In genomic region chr22:27755521-27756211, GRCh38 we compare ENCODE assay signal across 23 cellular contexts. TPM values are rescaled to one million over a fixed set of nuclear protein-coding genes. Genes with fewer than 3 reads are reported as not detected.
DNase-seq lines count a peak whose midpoint lies in the region; ATAC-seq and TF ChIP-seq lines count a peak whose summit lies in the region.
"Had no signal": no experiment of that assay in that cellular context is flagged by ENCODE, and none has a peak within 500 bp of the region (broad histone marks: within the 10 kb centered on the region; RNA-seq: fewer than 3 reads in every experiment).

No MANE protein-coding gene starts in this region.

- TF ChIP-seq POLR2A in gastroesophageal sphincter (IDR thresholded peaks at IDR 0.05): no peak

- no peaks in the 10 kb centered on the region for H3K9me3 ChIP-seq in HEK293 (ENCODE audit: control insufficient read depth, insufficient read depth, low read depth, low read length)
- H3K9me3 ChIP-seq in ascending aorta: no peaks in the 10 kb centered on the region
- H3K9me3 ChIP-seq in gastroesophageal sphincter: no peaks in the 10 kb centered on the region
- H3K9me3 ChIP-seq in psoas muscle: no peaks in the 10 kb centered on the region
- H3K9me3 ChIP-seq: adrenal gland, BLaER1, SJSA1 had no signal

- ATAC-seq in gastroesophageal sphincter (no peak), psoas muscle (no peak)
- ATAC-seq: activated CD4-positive, alpha-beta T cell treated with anti-CD3 and anti-CD28 coated beads for 36 hours; activated T-helper 17 cell treated with anti-CD3 and anti-CD28 coated beads, Interleukin-2, amount 50 U/mL, for 72 hours had no signal

- H3K4me1 ChIP-seq in HEK293 (ENCODE audit: control insufficient read depth, insufficient read depth, low read length) (peaks cover 7% of the 10 kb centered on the region; the same call in 1 of the 2 replicates), ascending aorta (peaks cover 8 to 51% of the 10 kb centered on the region in 2 donors), gastroesophageal sphincter (peaks cover 0 to 69% (median 21%) of the 10 kb centered on the region in 3 donors), psoas muscle (peaks cover 18% of the 10 kb centered on the region)
- H3K4me1 ChIP-seq: adrenal gland had no signal

- H3K4me3 ChIP-seq in HEK293 (ENCODE audit: low read depth, low read length) (no peak overlapping the region), ascending aorta (no peak overlapping the region), gastroesophageal sphincter (no peak overlapping the region), psoas muscle (no peak overlapping the region)
- H3K4me3 ChIP-seq: adrenal gland, BLaER1, SJSA1 had no signal

- POLR2A ChIA-PET in HEK293 (lab: Yijun Ruan, JAX): no interaction called here

- in situ Hi-C loops in ACHN (cut with HindIII; ENCODE audit: low pct_ligation_motif_present, low pct_unique_long_range_greater_than_20kb, low sequenced_read_pairs): no loop called here

- H3K27me3 ChIP-seq in ascending aorta (no peaks in the 10 kb centered on the region), gastroesophageal sphincter (no peaks in the 10 kb centered on the region), psoas muscle (ENCODE audit: insufficient read depth in 3 of 3, low read length in 2 of 3) (no peaks in the 10 kb centered on the region)
- H3K27me3 ChIP-seq: adrenal gland, BLaER1, brain microvascular endothelial cell, SJSA1 had no signal

- WGBS in gastroesophageal sphincter (ENCODE audit: low coverage in 1 of 2), 2 donors: 43 to 68% methylated on average over 7 to 9 of the region's 19 CpGs
- WGBS in psoas muscle, 3 donors: 49 to 64% (median 51%) methylated on average over 19 of the region's 19 CpGs

- TF ChIP-seq CTCF in HEK293 (tag by site-specific recombination; IDR thresholded peaks at IDR 0.05): no peak
- TF ChIP-seq CTCF in ascending aorta (IDR thresholded peaks at IDR 0.05): no peak
- no peak for TF ChIP-seq CTCF in gastroesophageal sphincter (IDR thresholded peaks at IDR 0.05)
- TF ChIP-seq CTCF in psoas muscle (IDR thresholded peaks at IDR 0.05): no peak

- TF ChIP-seq EP300 in gastroesophageal sphincter (IDR thresholded peaks at IDR 0.05): no peak

- intact Hi-C loops in ascending aorta (cut with DNase I) (no loop called here), psoas muscle (cut with DNase I) (no loop called here)

- H3K36me3 ChIP-seq in HEK293 (ENCODE audit: control insufficient read depth in 2 of 2, insufficient read depth in 1 of 2, low read length in 2 of 2) (no peaks in the 10 kb centered on the region), ascending aorta (no peaks in the 10 kb centered on the region), gastroesophageal sphincter (no peaks in the 10 kb centered on the region), psoas muscle (ENCODE audit: insufficient read depth in 1 of 2, low read depth in 1 of 2) (peaks cover 0 to 5% of the 10 kb centered on the region in 2 donors)
- H3K36me3 ChIP-seq: adrenal gland, BLaER1, brain microvascular endothelial cell, SJSA1 had no signal

- DNase-seq in ascending aorta (ENCODE audit: low spot score in 2 of 2): no peak
- no peak for DNase-seq in psoas muscle
- DNase-seq in NCI-H2196 (lab: John Stamatoyannopoulos, UW; ENCODE audit: unreplicated experiment): no peak
- DNase-seq in ACHN: no peak
- no peak for DNase-seq in activated CD4-positive, alpha-beta T cell treated with anti-CD3 and anti-CD28 coated beads, Interleukin-2, amount 50 U/mL, for 48 hours
- DNase-seq: activated CD4-positive, alpha-beta T cell treated with anti-CD3 and anti-CD28 coated beads for 36 hours; activated naive CD4-positive, alpha-beta T cell treated with anti-CD3 and anti-CD28 coated beads, Interleukin-2, amount 10 ng/mL, durations not matched to agents 7 days and 5 days; adrenal gland; brain microvascular endothelial cell; HFFc6; hippocampal formation; KG1; NCI-H1092 treated with DMSO at 0.1 percent for 48 hours; NCI-H187; NCI-H2171 treated with DMSO at 0.1 percent for 48 hours; stimulated activated CD4-positive, alpha-beta T cell treated with anti-CD3 and anti-CD28 coated beads, Interleukin-4, amount 100 ng/mL, for 24 hours; T-helper 9 cell; trophoblast cell had no signal

- peak overlapping the region; percentile 28; the same call in 1 of the 2 replicates for H3K27ac ChIP-seq in HEK293 (ENCODE audit: extremely low read depth, low read depth, low read length)
- peak overlapping the region; percentile 86 to 88 for H3K27ac ChIP-seq in ascending aorta
- peak overlapping the region in 3 of 4 donors; percentile 79 to 86 (median 81) for H3K27ac ChIP-seq in gastroesophageal sphincter
- H3K27ac ChIP-seq in psoas muscle: peak overlapping the region; percentile 16
- H3K27ac ChIP-seq: BLaER1, brain microvascular endothelial cell, SJSA1 had no signal

- CTCF ChIA-PET in HEK293 (lab: Yijun Ruan, JAX): no interaction called here

TF ChIP-seq in HEK293, 187 proteins besides CTCF, POLR2A, EP300 and RAD21 (continues in another document):
- TF ChIP-seq ZNF707 (tag by site-specific recombination; IDR thresholded peaks at IDR 0.05) (no peak), ZNF335 (tag by site-specific recombination; conservative IDR thresholded peaks at IDR 0.05) (no peak), ZNF391 (tag by site-specific recombination; IDR thresholded peaks at IDR 0.05; ENCODE audit: borderline replicate concordance, low read depth) (no peak), ZIC2 (tag by site-specific recombination; IDR thresholded peaks at IDR 0.05) (0 out of 2 replicates have a peak, but pooled peaks have one; percentile 7), ZBTB17 (tag by site-specific recombination; IDR thresholded peaks at IDR 0.05) (0 out of 2 replicates have a peak, but pooled peaks have one; percentile 21), OSR2 (tag by site-specific recombination; IDR thresholded peaks at IDR 0.05) (peak; percentile 66), KLF1 (tag by site-specific recombination; IDR thresholded peaks at IDR 0.05) (no peak), ZNF571 (tag by site-specific recombination; IDR thresholded peaks at IDR 0.05) (no peak), ZNF302 (tag by site-specific recombination; IDR thresholded peaks at IDR 0.05; ENCODE audit: low read depth) (no peak), ZNF140 (tag by site-specific recombination; IDR thresholded peaks at IDR 0.05) (no peak), IKZF3 (tag by site-specific recombination; IDR thresholded peaks at IDR 0.05) (peak; percentile 49; the same call in 1 of the 2 replicates), MYNN (tag by site-specific recombination; IDR thresholded peaks at IDR 0.05; ENCODE audit: borderline replicate concordance) (no peak), ZNF600 (tag by site-specific recombination; IDR thresholded peaks at IDR 0.05) (no peak), SCRT2 (tag by site-specific recombination; IDR thresholded peaks at IDR 0.05) (no peak), ZNF777 (tag by site-specific recombination; IDR thresholded peaks at IDR 0.05; ENCODE audit: borderline replicate concordance) (no peak), KLF10 (tag by site-specific recombination; IDR thresholded peaks at IDR 0.05) (no peak), ZNF513 (tag by site-specific recombination; IDR thresholded peaks at IDR 0.05) (no peak), ZXDB (tag by site-specific recombination; IDR thresholded peaks at IDR 0.05) (no peak), MZF1 (tag by site-specific recombination; IDR thresholded peaks at IDR 0.05; ENCODE audit: borderline replicate concordance) (no peak), ZBTB8A (tag by site-specific recombination; IDR thresholded peaks at IDR 0.05) (peak; percentile 67), ZNF37A (tag by site-specific recombination; IDR thresholded peaks at IDR 0.05) (no peak), ZBTB6 (tag by site-specific recombination; IDR thresholded peaks at IDR 0.05) (no peak), ZNF398 (tag by site-specific recombination; IDR thresholded peaks at IDR 0.05) (no peak), ZNF596 (tag by site-specific recombination; IDR thresholded peaks at IDR 0.05) (no peak)

RNA-seq across cellular contexts. Expression of gene MN1, which starts 45.9 kb away (rescaled TPM):
- 23.0 TPM for total RNA-seq in ascending aorta
- 10 to 100 TPM; 13.4 to 52.8 (median 28.5) TPM for total RNA-seq in gastroesophageal sphincter
- total RNA-seq in psoas muscle: 10 to 100 TPM in 3 of 4 donors, 1 to 10 TPM in 1; 7.3 to 39.3 (median 21.3) TPM
- polyA plus RNA-seq in psoas muscle: 10 to 100 TPM in 2 of 3 donors, 1 to 10 TPM in 1; 4.3 to 17.6 (median 14.8) TPM

Comparison
In these comparisons a context has a peak if more than half of its experiments do, and no peak if none do; other contexts are left out.
1. H3K27ac ChIP-seq: peak in every context shown above with its lines; median percentile 87 in ascending aorta; 81 in gastroesophageal sphincter; 28 in HEK293; 16 in psoas muscle.